ENCODE assay signal across 8 cellular contexts in genomic region chr15:90402230-90402629, GRCh38. TPM values are rescaled to one million over a fixed set of nuclear protein-coding genes. Genes with fewer than 3 reads are reported as not detected.
DNase-seq lines count a peak whose midpoint lies in the region; ATAC-seq and TF ChIP-seq lines count a peak whose summit lies in the region.

No MANE protein-coding gene starts in this region.

- no peak for ATAC-seq in activated naive CD8-positive, alpha-beta T cell treated with anti-CD3 and anti-CD28 coated beads, Interleukin-2, amount 50 U/mL, for 24 hours
- peak; percentile 75 to 87 for ATAC-seq in right cardiac atrium
- no peak for ATAC-seq in stimulated activated naive B cell treated with anti-CD40 and anti-IgM and Interleukin-4, amounts not matched to agents 10 μg/mL and 1 μg/mL and 100 μg/mL, for 72 hours (replicated peaks)

- BruUV-seq in Calu3 (replicated peaks; lab: Mats Ljungman, UMichigan), result no TSS peak

- H3K27me3 Mint-ChIP-seq in Calu3 (ENCODE audit: unreplicated experiment), result no peaks in the 10 kb centered on the region
- no peaks in the 10 kb centered on the region for H3K27me3 Mint-ChIP-seq in activated naive CD8-positive, alpha-beta T cell treated with anti-CD3 and anti-CD28 coated beads, Interleukin-2, amount 50 U/mL, for 24 hours
- H3K27me3 Mint-ChIP-seq in stimulated activated naive B cell treated with anti-CD40 and anti-IgM and Interleukin-4, amounts not matched to agents 10 μg/mL and 1 μg/mL and 100 μg/mL, for 72 hours, result no peaks in the 10 kb centered on the region

- H3K4me1 Mint-ChIP-seq in Calu3 (ENCODE audit: low read depth, unreplicated experiment), result peaks cover 53% of the 10 kb centered on the region
- H3K4me1 Mint-ChIP-seq in activated naive CD8-positive, alpha-beta T cell treated with anti-CD3 and anti-CD28 coated beads, Interleukin-2, amount 50 U/mL, for 24 hours, result peaks cover 78% of the 10 kb centered on the region
- H3K4me1 Mint-ChIP-seq in stimulated activated naive B cell treated with anti-CD40 and anti-IgM and Interleukin-4, amounts not matched to agents 10 μg/mL and 1 μg/mL and 100 μg/mL, for 72 hours, result peaks cover 30 to 57% of the 10 kb centered on the region in 2 donors

- H3K36me3 Mint-ChIP-seq in Calu3 (ENCODE audit: insufficient read depth, unreplicated experiment), result peaks cover 19% of the 10 kb centered on the region
- peaks cover 15% of the 10 kb centered on the region for H3K36me3 Mint-ChIP-seq in activated naive CD8-positive, alpha-beta T cell treated with anti-CD3 and anti-CD28 coated beads, Interleukin-2, amount 50 U/mL, for 24 hours (ENCODE audit: low read depth)
- peaks cover 12 to 20% of the 10 kb centered on the region in 2 donors for H3K36me3 Mint-ChIP-seq in stimulated activated naive B cell treated with anti-CD40 and anti-IgM and Interleukin-4, amounts not matched to agents 10 μg/mL and 1 μg/mL and 100 μg/mL, for 72 hours

- no peak overlapping the region for H3K4me3 ChIP-seq in right cardiac atrium (ENCODE audit: low read length)

- no peak for TF ChIP-seq CTCF in Calu3 (IDR thresholded peaks at IDR 0.05; ENCODE audit: unreplicated experiment)

- H3K27me3 ChIP-seq in right cardiac atrium (ENCODE audit: control insufficient read depth, insufficient read depth), result no peaks in the 10 kb centered on the region

- H3K9me3 ChIP-seq in right cardiac atrium (ENCODE audit: control insufficient read depth, low read length), result no peaks in the 10 kb centered on the region

- peak; percentile 53 for DNase-seq in Calu3
- peak; percentile 4 for DNase-seq in NCI-H1092 (lab: John Stamatoyannopoulos, UW)
- no peak for DNase-seq in activated naive CD8-positive, alpha-beta T cell treated with anti-CD3 and anti-CD28 coated beads, Interleukin-2, amount 50 U/mL, for 24 hours
- peak; percentile 61 to 82 (median 68) for DNase-seq in right cardiac atrium
- no peak for DNase-seq in stimulated activated naive B cell treated with anti-CD40 and anti-IgM and Interleukin-4, amounts not matched to agents 10 μg/mL and 1 μg/mL and 100 μg/mL, for 72 hours
- DNase-seq in 8988T, result no peak
- DNase-seq in RPMI8226, result no peak
- no peak for DNase-seq in NCI-H748 (lab: John Stamatoyannopoulos, UW; ENCODE audit: unreplicated experiment)

- H3K4me1 ChIP-seq in right cardiac atrium (ENCODE audit: control insufficient read depth, insufficient read depth, low read length), result peaks cover 13% of the 10 kb centered on the region

- intact Hi-C loops in Calu3 (cut with micrococcal nuclease; ENCODE audit: unreplicated experiment) (loop anchor here (1.0 to 5.0 kb wide), 4 partner anchors 11 to 80 kb away; no protein-coding TSS in a partner anchor), right cardiac atrium (cut with DNase I) (no loop called here)

- CTCF ChIA-PET in Calu3 (lab: Charles Lee), result interaction anchor here (1.3 to 4.0 kb wide), 5 partner anchors 10 to 76 kb away, joined by 3 to 27 read pairs (median 3); partner anchors contain the start of gene IQGAP1

- peak overlapping the region; percentile 84 for H3K27ac Mint-ChIP-seq in Calu3 (ENCODE audit: unreplicated experiment)
- peak overlapping the region; percentile 92 for H3K27ac Mint-ChIP-seq in activated naive CD8-positive, alpha-beta T cell treated with anti-CD3 and anti-CD28 coated beads, Interleukin-2, amount 50 U/mL, for 24 hours
- H3K27ac Mint-ChIP-seq in stimulated activated naive B cell treated with anti-CD40 and anti-IgM and Interleukin-4, amounts not matched to agents 10 μg/mL and 1 μg/mL and 100 μg/mL, for 72 hours, result peak overlapping the region; percentile 74

- H3K9me3 Mint-ChIP-seq in Calu3 (ENCODE audit: low read depth, unreplicated experiment), result no peaks in the 10 kb centered on the region
- no peaks in the 10 kb centered on the region for H3K9me3 Mint-ChIP-seq in activated naive CD8-positive, alpha-beta T cell treated with anti-CD3 and anti-CD28 coated beads, Interleukin-2, amount 50 U/mL, for 24 hours
- H3K9me3 Mint-ChIP-seq in stimulated activated naive B cell treated with anti-CD40 and anti-IgM and Interleukin-4, amounts not matched to agents 10 μg/mL and 1 μg/mL and 100 μg/mL, for 72 hours, result no peaks in the 10 kb centered on the region

- H3K4me3 Mint-ChIP-seq in Calu3 (ENCODE audit: low read depth, unreplicated experiment), result peak overlapping the region; percentile 38
- no peak overlapping the region for H3K4me3 Mint-ChIP-seq in activated naive CD8-positive, alpha-beta T cell treated with anti-CD3 and anti-CD28 coated beads, Interleukin-2, amount 50 U/mL, for 24 hours
- peak overlapping the region in 1 of 2 donors; percentile 1 for H3K4me3 Mint-ChIP-seq in stimulated activated naive B cell treated with anti-CD40 and anti-IgM and Interleukin-4, amounts not matched to agents 10 μg/mL and 1 μg/mL and 100 μg/mL, for 72 hours

- H3K27ac ChIP-seq in right cardiac atrium (ENCODE audit: low read length), result peak overlapping the region; percentile 82

RNA-seq across cellular contexts. Expression of gene IQGAP1, which starts 14.2 kb away (rescaled TPM):
- total RNA-seq in Calu3 (2022) (193 and 206 TPM in 2 replicates), right cardiac atrium (10 to 100 TPM; 37.8 to 57.9 (median 53.8) TPM)
- polyA plus RNA-seq in right cardiac atrium, result 30.0 TPM

RNA-seq across cellular contexts. Expression of gene ZNF774, which starts 50.1 kb away (rescaled TPM):
- total RNA-seq in Calu3 (2022), result 6.2 and 10.4 TPM in 2 replicates
- total RNA-seq in right cardiac atrium, result 1 to 10 TPM; 3.1 to 6.4 (median 4.6) TPM
- polyA plus RNA-seq in right cardiac atrium, result 2.0 TPM

Comparison
In these comparisons a context has a peak if more than half of its experiments do, and no peak if none do; other contexts are left out.
1. DNase-seq: peak in Calu3 (single experiment), NCI-H1092 (single experiment) and right cardiac atrium (3 of 3); none in activated naive CD8-positive, alpha-beta T cell treated with anti-CD3 and anti-CD28 coated beads, Interleukin-2, amount 50 U/mL, for 24 hours (single experiment), stimulated activated naive B cell treated with anti-CD40 and anti-IgM and Interleukin-4, amounts not matched to agents 10 μg/mL and 1 μg/mL and 100 μg/mL, for 72 hours (single experiment), 8988T (single experiment), RPMI8226 (single experiment) and NCI-H748 (single experiment).
2. ATAC-seq: peak in right cardiac atrium (2 of 2); none in activated naive CD8-positive, alpha-beta T cell treated with anti-CD3 and anti-CD28 coated beads, Interleukin-2, amount 50 U/mL, for 24 hours (single experiment) and stimulated activated naive B cell treated with anti-CD40 and anti-IgM and Interleukin-4, amounts not matched to agents 10 μg/mL and 1 μg/mL and 100 μg/mL, for 72 hours (0 of 2).
3. Peak in every context shown above with its lines, with median percentiles within 50 percentile points of each other: H3K27ac Mint-ChIP-seq.